Comparison of ENCODE assay signal across 9 cellular contexts in genomic region chr14:85479771-85480170, GRCh38. TPM values are rescaled to one million over a fixed set of nuclear protein-coding genes. Genes with fewer than 3 reads are reported as not detected.
"Had no signal": no experiment of that assay in that cellular context is flagged by ENCODE, and none has a peak within 500 bp of the region (broad histone marks: within the 10 kb centered on the region; RNA-seq: fewer than 3 reads in every experiment).

No MANE protein-coding gene starts in this region.

- H3K4me3 ChIP-seq: GM23248, HAP-1, K562 had no signal

- H3K36me3 ChIP-seq: HAP-1 had no signal

- DNase-seq: GM23248, GOT3, H7, HFFc6, IMR-90 had no signal

- H3K27ac ChIP-seq: GM23248, KMS-11 had no signal

- H3K9me3 ChIP-seq: HAP-1 had no signal

- H3K4me1 ChIP-seq: HAP-1 had no signal

RNA-seq across cellular contexts. Expression of gene FLRT2, which starts 50.2 kb away (rescaled TPM):
- total RNA-seq: HT-29 had no signal
